In genomic region chr19:54982562-54982961, GRCh38 we compare ENCODE assay signal across 7 cellular contexts. TPM values are rescaled to one million over a fixed set of nuclear protein-coding genes. Genes with fewer than 3 reads are reported as not detected.
"Had no signal": no experiment of that assay in that cellular context is flagged by ENCODE, and none has a peak within 500 bp of the region (broad histone marks: within the 10 kb centered on the region; RNA-seq: fewer than 3 reads in every experiment).

No MANE protein-coding gene starts in this region.

RNA-seq across cellular contexts. Expression of gene NLRP2, which starts 16.4 kb away (rescaled TPM):
- total RNA-seq: M059J, PC-3, SJCRH30, SK-MEL-5 had no signal

RNA-seq across cellular contexts. Expression of gene NLRP7, which starts 35.2 kb away (rescaled TPM):
- total RNA-seq: M059J, PC-3, Right ventricle myocardium inferior, RPMI7951, T-cell had no signal

RNA-seq across cellular contexts. Expression of gene GP6, which starts 55.5 kb away (rescaled TPM):
- total RNA-seq: M059J, RPMI7951, SK-MEL-5 had no signal
